In the genomic region with DNA sequence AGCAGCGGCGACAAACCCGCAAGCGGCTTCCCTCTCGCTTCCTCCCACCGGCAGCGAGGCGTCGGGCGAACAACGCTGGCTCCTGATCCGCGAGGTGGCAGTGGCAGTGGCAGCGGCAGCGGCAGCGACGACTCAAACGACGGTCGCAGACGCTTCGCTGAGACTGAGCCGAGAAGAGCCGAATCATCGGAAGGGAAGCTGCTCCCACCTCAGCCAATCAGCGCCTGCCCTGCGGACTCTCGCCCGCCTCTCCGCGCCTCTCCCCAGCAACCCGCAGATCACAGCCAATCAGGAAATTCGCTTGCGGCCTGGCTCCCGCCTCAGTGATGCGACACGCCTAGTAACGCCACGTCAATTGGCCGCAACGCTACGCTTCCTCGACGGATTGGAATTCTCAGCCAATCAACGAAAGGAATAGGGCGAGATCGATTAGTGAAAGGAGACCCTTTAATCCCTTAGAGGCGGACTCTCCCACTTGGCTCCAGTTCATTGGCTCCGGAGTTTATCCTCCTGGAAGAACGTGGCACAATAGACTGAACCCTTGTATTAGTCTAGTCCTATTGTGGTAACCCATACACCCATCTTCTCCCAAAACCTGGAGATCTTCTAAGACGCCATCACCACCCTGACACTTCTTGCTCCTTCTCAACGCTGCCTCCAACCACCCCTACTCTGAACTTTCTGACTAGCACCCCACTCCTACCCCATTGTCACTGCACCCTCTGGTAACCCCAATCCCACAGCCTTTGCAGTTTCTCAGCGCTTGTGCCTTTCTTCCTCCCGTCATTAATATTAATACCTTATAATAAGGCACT, we compare ENCODE assay signal across 8 cellular contexts. TPM values are rescaled to one million over a fixed set of nuclear protein-coding genes. Genes with fewer than 3 reads are reported as not detected.
DNase-seq lines count a peak whose midpoint lies in the region; ATAC-seq, FAIRE-seq and TF ChIP-seq lines count a peak whose summit lies in the region.

A gene (minus strand): TSS at position 165 of the 815 bp plus-strand sequence. CDS start 272 bp downstream, outside the sequence.

- H3K4me1 Mint-ChIP-seq in endothelial cell (ENCODE audit: unreplicated experiment) (peaks cover 34% of the 10 kb centered on the region), mesothelial cell of epicardium (peaks cover 41% of the 10 kb centered on the region)

- peak within 1 kb of the TSS; percentile 92 for H3K27ac ChIP-seq in OCI-LY7 (ENCODE audit: low read depth, low read length, poor library complexity, severe bottlenecking)

- H3K4me2 ChIP-seq in OCI-LY7 (ENCODE audit: low read length), result peak within 1 kb of the TSS; percentile 96

- H3K27ac Mint-ChIP-seq in endothelial cell (ENCODE audit: unreplicated experiment), result peak within 1 kb of the TSS; percentile 99
- H3K27ac Mint-ChIP-seq in mesothelial cell of epicardium, result peak within 1 kb of the TSS; percentile 98

- no peaks in the 10 kb centered on the region for H3K9me3 ChIP-seq in OCI-LY7 (ENCODE audit: low read length)

- H2AFZ ChIP-seq in OCI-LY7 (ENCODE audit: low read length), result no peak within 1 kb of the TSS; the same call in 1 of the 2 replicates

- H3K9me2 ChIP-seq in OCI-LY7 (ENCODE audit: insufficient read depth, low read length), result no peaks in the 10 kb centered on the region

- H3K4me3 Mint-ChIP-seq in endothelial cell (ENCODE audit: unreplicated experiment), result peak within 1 kb of the TSS; percentile 99
- peak within 1 kb of the TSS; percentile 92 for H3K4me3 Mint-ChIP-seq in mesothelial cell of epicardium

- BruUV-seq in OCI-LY7 (replicated peaks; lab: Mats Ljungman, UMichigan), result no TSS peak

- H3K27me3 Mint-ChIP-seq in endothelial cell (ENCODE audit: unreplicated experiment) (peaks cover 21% of the 10 kb centered on the region), mesothelial cell of epicardium (ENCODE audit: low read depth) (no peaks in the 10 kb centered on the region)

- peak; percentile 96 for DNase-seq in D721Med (ENCODE audit: insufficient read length, low spot score)
- DNase-seq in HuH-7.5 (ENCODE audit: low spot score), result peak; percentile 98
- DNase-seq in OCI-LY7 (ENCODE audit: low spot score), result peak; percentile 97
- peak; percentile 90 for DNase-seq in activated T-cell treated with anti-CD3 and anti-CD28 coated beads for 1 hour (ENCODE audit: low read depth)
- DNase-seq in endothelial cell (ENCODE audit: low spot score), result peak; percentile 96
- DNase-seq in mesothelial cell of epicardium (ENCODE audit: low spot score in 2 of 2, unreplicated experiment in 2 of 2), result peak; percentile 98
- DNase-seq in stimulated activated CD8-positive, alpha-beta memory T cell treated with anti-CD3 and anti-CD28 coated beads, Interleukin-2, amount 100 ng/mL, for 1 hour (ENCODE audit: low read depth in 2 of 2), result peak; percentile 92

- FAIRE-seq in D721Med (lab: Jason Lieb, UNC), result peak; percentile 96

- POLR2A ChIA-PET in OCI-LY7 (lab: Charles Lee), result interaction anchor here (0.6 to 1.0 kb wide), 2 partner anchors 25 to 27 kb away, joined by 3 to 8 read pairs; no protein-coding TSS in a partner anchor

- intact Hi-C loops in OCI-LY7 (cut with micrococcal nuclease; ENCODE audit: unreplicated experiment), result loop anchor here (1.0 to 10.0 kb wide), 3 partner anchors 83 to 662 kb away; a partner anchor contains a TSS

- peaks cover 26% of the 10 kb centered on the region for H4K20me1 ChIP-seq in OCI-LY7 (ENCODE audit: insufficient read depth, low read length)

- peak; percentile 77 for ATAC-seq in GM21526 (IDR thresholded peaks at IDR 0.05; ENCODE audit: low FRiP score, unreplicated experiment)

- peak within 1 kb of the TSS; percentile 92 for H3K4me3 ChIP-seq in OCI-LY7 (ENCODE audit: low read depth, low read length, poor library complexity, severe bottlenecking)

- CTCF ChIA-PET in OCI-LY7 (lab: Charles Lee; ENCODE audit: unreplicated experiment), result interaction anchor here (0.6 to 1.0 kb wide), 2 partner anchors 8 to 144 kb away, joined by 3 to 4 read pairs; no protein-coding TSS in a partner anchor

- peaks cover 29% of the 10 kb centered on the region for H3K4me1 ChIP-seq in OCI-LY7 (ENCODE audit: insufficient read depth, low read length, poor library complexity, severe bottlenecking)

- H3K36me3 Mint-ChIP-seq in endothelial cell (ENCODE audit: low read depth, unreplicated experiment) (peaks cover 27% of the 10 kb centered on the region), mesothelial cell of epicardium (peaks cover 11% of the 10 kb centered on the region)

- H3K9me3 Mint-ChIP-seq in endothelial cell (ENCODE audit: unreplicated experiment) (no peaks in the 10 kb centered on the region), mesothelial cell of epicardium (no peaks in the 10 kb centered on the region)

- H3K79me2 ChIP-seq in OCI-LY7 (ENCODE audit: insufficient read depth, low read depth, low read length), result peaks cover 43% of the 10 kb centered on the region

- H3K36me3 ChIP-seq in OCI-LY7 (ENCODE audit: insufficient read depth, low read length), result peaks cover 87% of the 10 kb centered on the region

- no peak for TF ChIP-seq CTCF in D721Med (IDR thresholded peaks at IDR 0.05; ENCODE audit: insufficient read depth, missing control alignments)
- no peak for TF ChIP-seq CTCF in OCI-LY7 (conservative IDR thresholded peaks at IDR 0.05; ENCODE audit: low read length)
- TF ChIP-seq CTCF in endothelial cell (IDR thresholded peaks at IDR 0.05; ENCODE audit: unreplicated experiment), result no peak
- no peak for TF ChIP-seq CTCF in mesothelial cell of epicardium (IDR thresholded peaks at IDR 0.05; ENCODE audit: unreplicated experiment)

RNA-seq across cellular contexts. Expression of the gene that starts here (rescaled TPM):
- total RNA-seq in OCI-LY7 (2014; rRNA removed; shearing (Covaris generic)), result 158 and 187 TPM in 2 replicates
- total RNA-seq in OCI-LY7 (2022), result 200 and 212 TPM in 2 replicates
- 397 TPM for total RNA-seq in endothelial cell (ENCODE audit: unreplicated experiment)
- 313 to 318 TPM (median 317 TPM) in 3 replicates for total RNA-seq in mesothelial cell of epicardium

Comparison
In these comparisons a context has a peak if more than half of its experiments do, and no peak if none do; other contexts are left out.
1. Peak in every context shown above with its lines: DNase-seq, ATAC-seq, H3K4me3 ChIP-seq and H3K27ac ChIP-seq.